Comparison of ENCODE assay signal across 8 cellular contexts in genomic region chr9:100474082-100474949, GRCh38. TPM values are rescaled to one million over a fixed set of nuclear protein-coding genes. Genes with fewer than 3 reads are reported as not detected.
A peak's percentile ranks its signal among the peaks of the same experiment; 100 is the strongest.
DNase-seq lines count a peak whose midpoint lies in the region; ATAC-seq and TF ChIP-seq lines count a peak whose summit lies in the region.

No MANE protein-coding gene starts in this region.

- H3K9ac ChIP-seq in GM23248 = peak overlapping the region; percentile 74

- H3K79me2 ChIP-seq in GM23248 (ENCODE audit: insufficient read depth) = peaks cover 7% of the 10 kb centered on the region; the same call in 1 of the 2 replicates

- H4K20me1 ChIP-seq in GM23248 (ENCODE audit: insufficient read depth) = no peaks in the 10 kb centered on the region

- H3K27me3 ChIP-seq in GM23248 (replicated peaks; ENCODE audit: insufficient read depth) (no peaks in the 10 kb centered on the region), foreskin keratinocyte (no peaks in the 10 kb centered on the region), gastrocnemius medialis (no peaks in the 10 kb centered on the region)

- in situ Hi-C loops in GM23248 (cut with MboI) (no loop called here), gastrocnemius medialis (cut with MboI; ENCODE audit: low sequenced_read_pairs in 4 of 4) (no loop called here)

- no peaks in the 10 kb centered on the region for H3K36me3 ChIP-seq in GM23248 (ENCODE audit: low read depth)
- no peaks in the 10 kb centered on the region for H3K36me3 ChIP-seq in gastrocnemius medialis

- H3K27ac ChIP-seq in GM23248 = no peak overlapping the region
- H3K27ac ChIP-seq in foreskin keratinocyte = no peak overlapping the region
- no peak overlapping the region for H3K27ac ChIP-seq in gastrocnemius medialis

- H3K4me1 ChIP-seq in GM23248 (ENCODE audit: insufficient read depth) (0 out of 2 replicates have a peak, but pooled peaks cover 4% of the 10 kb centered on the region), foreskin keratinocyte (no peaks in the 10 kb centered on the region), gastrocnemius medialis (peaks cover 2 to 5% of the 10 kb centered on the region in 2 donors)

- H3K4me2 ChIP-seq in GM23248 (ENCODE audit: unreplicated experiment) = peak overlapping the region; percentile 48

- DNase-seq in GM23248 (no peak), foreskin keratinocyte (peak in 1 of 2 donors; percentile 13), gastrocnemius medialis (no peak), NCI-H1694 (lab: John Stamatoyannopoulos, UW) (no peak), NCI-H1436 treated with DMSO at 0.1 percent for 48 hours (lab: John Stamatoyannopoulos, UW) (no peak), erythroblast (lab: John Stamatoyannopoulos, UW) (no peak)
- no peak for DNase-seq in effector CD8-positive, alpha-beta T cell (lab: John Stamatoyannopoulos, UW)

- TF ChIP-seq CTCF in foreskin keratinocyte (conservative IDR thresholded peaks at IDR 0.05) (no peak), gastrocnemius medialis (IDR thresholded peaks at IDR 0.05 in 4 of 5, conservative IDR thresholded peaks at IDR 0.05 in 1 of 5) (no peak)

- H3K9me2 ChIP-seq in GM23248 (ENCODE audit: insufficient read depth) = no peaks in the 10 kb centered on the region

- no peak for TF ChIP-seq POLR2A in gastrocnemius medialis (IDR thresholded peaks at IDR 0.05)
- no peak for TF ChIP-seq POLR2A in erythroblast (IDR thresholded peaks at IDR 0.05; ENCODE audit: low read length)

- intact Hi-C loops in gastrocnemius medialis (cut with DNase I; ENCODE audit: low total_unique reads) = no loop called here

- ATAC-seq in SK-N-SH treated with all-trans-retinoic acid at 6 μM for 48 hours (peak; percentile 6; the same call in 2 of the 3 replicates), foreskin keratinocyte (peak; percentile 57), gastrocnemius medialis (peak in 1 of 2 donors; percentile 6)

- H2AFZ ChIP-seq in GM23248 = peak overlapping the region; percentile 72

- H3F3A ChIP-seq in GM23248 (ENCODE audit: insufficient read depth) = peaks cover 12% of the 10 kb centered on the region; the same call in 1 of the 2 replicates

- H3K4me3 ChIP-seq in GM23248 (peak overlapping the region; percentile 71), gastrocnemius medialis (peak overlapping the region; percentile 66 to 91 (median 75))

- H3K9me3 ChIP-seq in GM23248 (ENCODE audit: low read depth) (no peaks in the 10 kb centered on the region), gastrocnemius medialis (no peaks in the 10 kb centered on the region)

- WGBS in GM23248 (ENCODE audit: low coverage in 1 of 2, low lambda C conversion rate in 2 of 2, missing lambda C conversion rate in 2 of 2), 2 experiments = 62 to 86% methylated on average over 9 to 26 of the region's 26 CpGs

TF ChIP-seq in SK-N-SH treated with all-trans-retinoic acid at 6 μM for 48 hours, 23 proteins besides CTCF, POLR2A, EP300 and RAD21:
- TF ChIP-seq, protein P1, sequence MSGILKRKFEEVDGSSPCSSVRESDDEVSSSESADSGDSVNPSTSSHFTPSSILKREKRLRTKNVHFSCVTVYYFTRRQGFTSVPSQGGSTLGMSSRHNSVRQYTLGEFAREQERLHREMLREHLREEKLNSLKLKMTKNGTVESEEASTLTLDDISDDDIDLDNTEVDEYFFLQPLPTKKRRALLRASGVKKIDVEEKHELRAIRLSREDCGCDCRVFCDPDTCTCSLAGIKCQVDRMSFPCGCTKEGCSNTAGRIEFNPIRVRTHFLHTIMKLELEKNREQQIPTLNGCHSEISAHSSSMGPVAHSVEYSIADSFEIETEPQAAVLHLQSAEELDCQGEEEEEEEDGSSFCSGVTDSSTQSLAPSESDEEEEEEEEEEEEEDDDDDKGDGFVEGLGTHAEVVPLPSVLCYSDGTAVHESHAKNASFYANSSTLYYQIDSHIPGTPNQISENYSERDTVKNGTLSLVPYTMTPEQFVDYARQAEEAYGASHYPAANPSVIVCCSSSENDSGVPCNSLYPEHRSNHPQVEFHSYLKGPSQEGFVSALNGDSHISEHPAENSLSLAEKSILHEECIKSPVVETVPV (CRISPR knock-in tag; IDR thresholded peaks at IDR 0.05) = no peak
- TF ChIP-seq, protein P2, sequence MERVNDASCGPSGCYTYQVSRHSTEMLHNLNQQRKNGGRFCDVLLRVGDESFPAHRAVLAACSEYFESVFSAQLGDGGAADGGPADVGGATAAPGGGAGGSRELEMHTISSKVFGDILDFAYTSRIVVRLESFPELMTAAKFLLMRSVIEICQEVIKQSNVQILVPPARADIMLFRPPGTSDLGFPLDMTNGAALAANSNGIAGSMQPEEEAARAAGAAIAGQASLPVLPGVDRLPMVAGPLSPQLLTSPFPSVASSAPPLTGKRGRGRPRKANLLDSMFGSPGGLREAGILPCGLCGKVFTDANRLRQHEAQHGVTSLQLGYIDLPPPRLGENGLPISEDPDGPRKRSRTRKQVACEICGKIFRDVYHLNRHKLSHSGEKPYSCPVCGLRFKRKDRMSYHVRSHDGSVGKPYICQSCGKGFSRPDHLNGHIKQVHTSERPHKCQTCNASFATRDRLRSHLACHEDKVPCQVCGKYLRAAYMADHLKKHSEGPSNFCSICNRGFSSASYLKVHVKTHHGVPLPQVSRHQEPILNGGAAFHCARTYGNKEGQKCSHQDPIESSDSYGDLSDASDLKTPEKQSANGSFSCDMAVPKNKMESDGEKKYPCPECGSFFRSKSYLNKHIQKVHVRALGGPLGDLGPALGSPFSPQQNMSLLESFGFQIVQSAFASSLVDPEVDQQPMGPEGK (CRISPR knock-in tag; IDR thresholded peaks at IDR 0.05; ENCODE audit: borderline replicate concordance) = no peak
- TF ChIP-seq SNAI2 (CRISPR knock-in tag; IDR thresholded peaks at IDR 0.05) (no peak), ZNF565 (CRISPR knock-in tag; conservative IDR thresholded peaks at IDR 0.05; ENCODE audit: low read depth) (no peak), ZNF70 (CRISPR knock-in tag; IDR thresholded peaks at IDR 0.05) (no peak), TCF4 (CRISPR knock-in tag; IDR thresholded peaks at IDR 0.05; ENCODE audit: borderline replicate concordance) (no peak), PPARA (CRISPR knock-in tag; IDR thresholded peaks at IDR 0.05; ENCODE audit: borderline replicate concordance) (no peak), ZFP30 (CRISPR knock-in tag; IDR thresholded peaks at IDR 0.05) (no peak), ZFP3 (CRISPR knock-in tag; IDR thresholded peaks at IDR 0.05) (no peak), GLIS3 (CRISPR knock-in tag; IDR thresholded peaks at IDR 0.05) (no peak), ZC3H10 (CRISPR knock-in tag; IDR thresholded peaks at IDR 0.05) (no peak), OSR1 (CRISPR knock-in tag; IDR thresholded peaks at IDR 0.05) (no peak), ZNF8 (CRISPR knock-in tag; IDR thresholded peaks at IDR 0.05) (no peak), TOX (CRISPR knock-in tag; IDR thresholded peaks at IDR 0.05; ENCODE audit: borderline replicate concordance) (no peak), CSDC2 (CRISPR knock-in tag; IDR thresholded peaks at IDR 0.05) (no peak)
- TF ChIP-seq, protein P3, sequence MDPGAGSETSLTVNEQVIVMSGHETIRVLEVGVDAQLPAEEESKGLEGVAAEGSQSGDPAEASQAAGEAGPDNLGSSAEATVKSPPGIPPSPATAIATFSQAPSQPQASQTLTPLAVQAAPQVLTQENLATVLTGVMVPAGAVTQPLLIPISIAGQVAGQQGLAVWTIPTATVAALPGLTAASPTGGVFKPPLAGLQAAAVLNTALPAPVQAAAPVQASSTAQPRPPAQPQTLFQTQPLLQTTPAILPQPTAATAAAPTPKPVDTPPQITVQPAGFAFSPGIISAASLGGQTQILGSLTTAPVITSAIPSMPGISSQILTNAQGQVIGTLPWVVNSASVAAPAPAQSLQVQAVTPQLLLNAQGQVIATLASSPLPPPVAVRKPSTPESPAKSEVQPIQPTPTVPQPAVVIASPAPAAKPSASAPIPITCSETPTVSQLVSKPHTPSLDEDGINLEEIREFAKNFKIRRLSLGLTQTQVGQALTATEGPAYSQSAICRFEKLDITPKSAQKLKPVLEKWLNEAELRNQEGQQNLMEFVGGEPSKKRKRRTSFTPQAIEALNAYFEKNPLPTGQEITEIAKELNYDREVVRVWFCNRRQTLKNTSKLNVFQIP (CRISPR knock-in tag; IDR thresholded peaks at IDR 0.05; ENCODE audit: borderline replicate concordance, low read depth) = no peak
- TF ChIP-seq, protein P4, sequence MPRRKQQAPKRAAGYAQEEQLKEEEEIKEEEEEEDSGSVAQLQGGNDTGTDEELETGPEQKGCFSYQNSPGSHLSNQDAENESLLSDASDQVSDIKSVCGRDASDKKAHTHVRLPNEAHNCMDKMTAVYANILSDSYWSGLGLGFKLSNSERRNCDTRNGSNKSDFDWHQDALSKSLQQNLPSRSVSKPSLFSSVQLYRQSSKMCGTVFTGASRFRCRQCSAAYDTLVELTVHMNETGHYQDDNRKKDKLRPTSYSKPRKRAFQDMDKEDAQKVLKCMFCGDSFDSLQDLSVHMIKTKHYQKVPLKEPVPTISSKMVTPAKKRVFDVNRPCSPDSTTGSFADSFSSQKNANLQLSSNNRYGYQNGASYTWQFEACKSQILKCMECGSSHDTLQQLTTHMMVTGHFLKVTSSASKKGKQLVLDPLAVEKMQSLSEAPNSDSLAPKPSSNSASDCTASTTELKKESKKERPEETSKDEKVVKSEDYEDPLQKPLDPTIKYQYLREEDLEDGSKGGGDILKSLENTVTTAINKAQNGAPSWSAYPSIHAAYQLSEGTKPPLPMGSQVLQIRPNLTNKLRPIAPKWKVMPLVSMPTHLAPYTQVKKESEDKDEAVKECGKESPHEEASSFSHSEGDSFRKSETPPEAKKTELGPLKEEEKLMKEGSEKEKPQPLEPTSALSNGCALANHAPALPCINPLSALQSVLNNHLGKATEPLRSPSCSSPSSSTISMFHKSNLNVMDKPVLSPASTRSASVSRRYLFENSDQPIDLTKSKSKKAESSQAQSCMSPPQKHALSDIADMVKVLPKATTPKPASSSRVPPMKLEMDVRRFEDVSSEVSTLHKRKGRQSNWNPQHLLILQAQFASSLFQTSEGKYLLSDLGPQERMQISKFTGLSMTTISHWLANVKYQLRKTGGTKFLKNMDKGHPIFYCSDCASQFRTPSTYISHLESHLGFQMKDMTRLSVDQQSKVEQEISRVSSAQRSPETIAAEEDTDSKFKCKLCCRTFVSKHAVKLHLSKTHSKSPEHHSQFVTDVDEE (CRISPR knock-in tag; IDR thresholded peaks at IDR 0.05) = no peak
TF ChIP-seq in SK-N-SH treated with all-trans-retinoic acid at 6 μM for 48 hours: peak in this region for 0.

RNA-seq across cellular contexts. Expression of gene TMEFF1, which starts 1.4 kb away (rescaled TPM):
- total RNA-seq in GM23248 (2014; rRNA removed; shearing (Covaris generic)) = 0.43 and 4.4 TPM in 2 replicates
- polyA plus RNA-seq in GM23248 (2016; fragmentation: Nextera tagmentation; extraction: Ambion mirVana) = 0.34 and 0.68 TPM in 2 replicates
- total RNA-seq in foreskin keratinocyte = 0.46 and 0.54 TPM in 2 replicates
- 0.07 and 0.16 TPM in 2 replicates for polyA plus RNA-seq in foreskin keratinocyte
- not detected for total RNA-seq in gastrocnemius medialis

RNA-seq across cellular contexts. Expression of gene MSANTD3, which starts 47.4 kb away (rescaled TPM):
- total RNA-seq in GM23248 (2014; rRNA removed; shearing (Covaris generic)) = 48.6 and 59.3 TPM in 2 replicates
- polyA plus RNA-seq in GM23248 (2016; fragmentation: Nextera tagmentation; extraction: Ambion mirVana) (27.6 and 27.8 TPM in 2 replicates), foreskin keratinocyte (78.4 and 80.8 TPM in 2 replicates)
- total RNA-seq in foreskin keratinocyte (92.7 and 94.4 TPM in 2 replicates), gastrocnemius medialis (10 to 100 TPM; 23.3 to 62.6 (median 40.1) TPM)
